ENCODE assay signal across 28 cellular contexts in the genomic region with DNA sequence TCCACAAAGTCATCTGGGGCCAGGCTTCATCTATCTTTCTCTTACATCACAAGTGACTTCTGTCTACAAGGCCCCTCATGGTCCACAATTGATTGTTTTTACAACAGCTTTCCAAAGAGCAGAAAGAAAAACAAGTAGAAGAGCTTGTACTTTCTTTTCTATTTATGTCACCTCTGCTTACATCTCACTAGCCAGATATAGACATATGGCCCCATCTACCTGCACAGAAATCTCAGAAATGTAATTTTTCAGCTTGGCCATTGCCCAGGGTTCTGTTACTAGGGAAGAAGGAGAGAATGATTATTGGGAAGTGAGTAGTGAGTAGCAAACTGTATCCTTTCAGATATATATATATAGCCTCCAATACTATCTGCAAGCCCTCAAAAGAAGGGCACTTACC.
"Had no signal": no experiment of that assay in that cellular context is flagged by ENCODE, and none has a peak within 500 bp of the region (broad histone marks: within the 10 kb centered on the region; RNA-seq: fewer than 3 reads in every experiment).

No MANE protein-coding gene starts in this region.

- H3K4me1 ChIP-seq: ascending aorta, left lung, lower lobe of right lung, right lobe of liver had no signal

- H3K27ac Mint-ChIP-seq: activated CD4-positive, alpha-beta memory T cell treated with anti-CD3 and anti-CD28 coated beads for 36 hours; activated CD4-positive, alpha-beta T cell treated with anti-CD3 and anti-CD28 coated beads, Interleukin-2, amount 10 ng/mL, durations not matched to agents 24 days and 14 days; activated naive CD4-positive, alpha-beta T cell treated with anti-CD3 and anti-CD28 coated beads for 36 hours; activated naive CD8-positive, alpha-beta T cell treated with anti-CD3 and anti-CD28 coated beads for 36 hours; activated T-helper 1 cell treated with anti-CD3 and anti-CD28 coated beads, Interleukin-12 subunit alpha, Interleukin-12 subunit beta, Interleukin-2, Interleukin-4 antibody, amounts not matched to agents 30 ng/mL and 10 ng/mL and 1 ng/mL, durations not matched to agents 14 hours and 24 hours and 36 hours; brain; nephron progenitor cell; stimulated activated naive CD8-positive, alpha-beta T cell treated with anti-CD3 and anti-CD28 coated beads, Interleukin-15, Interleukin-2, amounts not matched to agents 100 ng/mL and 50 ng/mL, for 24 hours had no signal

- H3K9me3 ChIP-seq: lower lobe of right lung, neutrophil, right lobe of liver, thoracic aorta had no signal

- H3K4me3 Mint-ChIP-seq: activated CD4-positive, alpha-beta memory T cell treated with anti-CD3 and anti-CD28 coated beads for 36 hours; activated CD4-positive, alpha-beta T cell treated with anti-CD3 and anti-CD28 coated beads, Interleukin-2, amount 10 ng/mL, durations not matched to agents 24 days and 14 days; activated naive CD4-positive, alpha-beta T cell treated with anti-CD3 and anti-CD28 coated beads for 36 hours; activated naive CD8-positive, alpha-beta T cell treated with anti-CD3 and anti-CD28 coated beads for 36 hours; activated T-helper 1 cell treated with anti-CD3 and anti-CD28 coated beads, Interleukin-12 subunit alpha, Interleukin-12 subunit beta, Interleukin-2, Interleukin-4 antibody, amounts not matched to agents 30 ng/mL and 10 ng/mL and 1 ng/mL, durations not matched to agents 14 hours and 24 hours and 36 hours; brain; nephron progenitor cell; stimulated activated naive CD8-positive, alpha-beta T cell treated with anti-CD3 and anti-CD28 coated beads, Interleukin-15, Interleukin-2, amounts not matched to agents 100 ng/mL and 50 ng/mL, for 24 hours had no signal

- ATAC-seq: activated CD4-positive, CD25-positive, alpha-beta regulatory T cell treated with anti-CD3 and anti-CD28 coated beads, Interleukin-2, amount 50 U/mL, for 24 hours; left lung; lower lobe of right lung; right lobe of liver had no signal

- H3K36me3 ChIP-seq: ascending aorta, left lung, lower lobe of right lung, neutrophil, right lobe of liver, thoracic aorta had no signal

- H3K36me3 Mint-ChIP-seq: activated CD4-positive, alpha-beta memory T cell treated with anti-CD3 and anti-CD28 coated beads for 36 hours; brain had no signal

- FAIRE-seq: frontal cortex, TTC549, urothelium cell line had no signal

- H3K4me1 Mint-ChIP-seq: nephron progenitor cell had no signal

- H3K27ac ChIP-seq: ascending aorta, coronary artery, dorsolateral prefrontal cortex, left lung, lower lobe of right lung, neutrophil, right lobe of liver, thoracic aorta, VCaP had no signal

- DNase-seq: activated CD4-positive, alpha-beta memory T cell treated with anti-CD3 and anti-CD28 coated beads for 36 hours; activated CD4-positive, alpha-beta T cell treated with anti-CD3 and anti-CD28 coated beads, Interleukin-2, amount 10 ng/mL, durations not matched to agents 24 days and 14 days; activated CD8-positive, alpha-beta memory T cell treated with anti-CD3 and anti-CD28 coated beads, Interleukin-2, amount 50 U/mL, for 4 hours; activated effector memory CD4-positive, alpha-beta T cell treated with anti-CD3 and anti-CD28 coated beads, Interleukin-2, amount 50 U/mL, for 16 hours; activated naive CD4-positive, alpha-beta T cell treated with anti-CD3 and anti-CD28 coated beads for 36 hours; activated naive CD8-positive, alpha-beta T cell treated with anti-CD3 and anti-CD28 coated beads for 36 hours; activated T-cell treated with anti-CD3 and anti-CD28 coated beads, Interleukin-2, amount 50 U/mL, for 1 hour; dorsolateral prefrontal cortex; effector memory CD4-positive, alpha-beta T cell; kidney glomerular epithelial cell; left lung; lower lobe of right lung; nephron progenitor cell; right lobe of liver; stimulated activated CD4-positive, alpha-beta T cell treated with anti-CD3 and anti-CD28 coated beads, Interleukin-2, amount 100 ng/mL, for 48 hours; trophoblast cell had no signal

- H3K27me3 Mint-ChIP-seq: activated CD4-positive, alpha-beta memory T cell treated with anti-CD3 and anti-CD28 coated beads for 36 hours; activated CD4-positive, alpha-beta T cell treated with anti-CD3 and anti-CD28 coated beads, Interleukin-2, amount 10 ng/mL, durations not matched to agents 24 days and 14 days; activated naive CD8-positive, alpha-beta T cell treated with anti-CD3 and anti-CD28 coated beads for 36 hours; brain; stimulated activated naive CD8-positive, alpha-beta T cell treated with anti-CD3 and anti-CD28 coated beads, Interleukin-15, Interleukin-2, amounts not matched to agents 100 ng/mL and 50 ng/mL, for 24 hours had no signal

- H3K4me3 ChIP-seq: ascending aorta, coronary artery, dorsolateral prefrontal cortex, left lung, lower lobe of right lung, right lobe of liver, thoracic aorta had no signal

- H3K27me3 ChIP-seq: ascending aorta, dorsolateral prefrontal cortex, left lung, neutrophil, right lobe of liver had no signal
